3 cellular contexts compared by ENCODE assay signal in genomic region chr13:30667014-30667413, GRCh38.
TF ChIP-seq lines count a peak whose summit lies in the region.

No MANE protein-coding gene starts in this region.

TF ChIP-seq in IMR-90, 13 proteins besides CTCF, POLR2A, EP300 and RAD21:
- TF ChIP-seq BHLHE40 (IDR thresholded peaks at IDR 0.05; ENCODE audit: low read depth, low read length) = no peak
- TF ChIP-seq MAFK (IDR thresholded peaks at IDR 0.05; ENCODE audit: low read depth, low read length) = peak; percentile 92
TF ChIP-seq in IMR-90: peak in this region for 1.

TF ChIP-seq in H1, 55 proteins besides CTCF, POLR2A, EP300 and RAD21:
- TF ChIP-seq TAF1 (IDR thresholded peaks at IDR 0.05; ENCODE audit: low read depth, low read length) (no peak), MAFK (IDR thresholded peaks at IDR 0.05; ENCODE audit: low read depth, low read length) (peak; percentile 37; the same call in 1 of the 2 replicates)

TF ChIP-seq in GM12891, 5 proteins besides CTCF, POLR2A, EP300 and RAD21:
- TF ChIP-seq PAX5 (IDR thresholded peaks at IDR 0.05; ENCODE audit: insufficient read depth, low read length, severe bottlenecking) (no peak), SPI1 (IDR thresholded peaks at IDR 0.05; ENCODE audit: low read depth, low read length) (no peak), TAF1 (IDR thresholded peaks at IDR 0.05; ENCODE audit: low read depth, low read length) (no peak), POU2F2 (IDR thresholded peaks at IDR 0.05; ENCODE audit: low read depth, low read length) (no peak), POLR2AphosphoS5 (IDR thresholded peaks at IDR 0.05; ENCODE audit: low read depth, low read length) (no peak)
